33 cellular contexts compared by ENCODE assay signal in genomic region chrX:53688300-53688699, GRCh38.
"Had no signal": no experiment of that assay in that cellular context is flagged by ENCODE, and none has a peak within 500 bp of the region (broad histone marks: within the 10 kb centered on the region; RNA-seq: fewer than 3 reads in every experiment).

No MANE protein-coding gene starts in this region.

- H3K27me3 Mint-ChIP-seq: activated CD4-positive, alpha-beta T cell treated with anti-CD3 and anti-CD28 coated beads, Interleukin-2, amount 10 ng/mL, durations not matched to agents 7 days and 5 days; activated CD8-positive, alpha-beta T cell treated with anti-CD3 and anti-CD28 coated beads for 36 hours; activated naive CD8-positive, alpha-beta T cell; central memory CD8-positive, alpha-beta T cell had no signal

- H3K9me3 Mint-ChIP-seq: activated CD8-positive, alpha-beta T cell treated with anti-CD3 and anti-CD28 coated beads for 36 hours; activated T-cell treated with anti-CD3 and anti-CD28 coated beads, Interleukin-2, amount 50 U/mL, for 24 hours; activated T-cell treated with anti-CD3 and anti-CD28 coated beads, Interleukin-2, amount 50 U/mL, for 72 hours; central memory CD8-positive, alpha-beta T cell; dendritic cell treated with granulocyte-macrophage colony-stimulating factor and Interleukin-4, amounts not matched to agents 40 ng/mL and 50 ng/mL, for 4 days; WTC11 had no signal

- H3K36me3 Mint-ChIP-seq: WTC11 had no signal

- H3K4me3 ChIP-seq: coronary artery, dorsolateral prefrontal cortex, esophagus muscularis mucosa, gastroesophageal sphincter had no signal

- H3K27me3 ChIP-seq: brain microvascular endothelial cell, esophagus muscularis mucosa, gastroesophageal sphincter had no signal

- H3K4me1 Mint-ChIP-seq: endodermal cell, WTC11 had no signal

- H3K27ac Mint-ChIP-seq: activated CD4-positive, alpha-beta T cell treated with anti-CD3 and anti-CD28 coated beads, Interleukin-2, amount 10 ng/mL, durations not matched to agents 7 days and 5 days; activated CD8-positive, alpha-beta T cell treated with anti-CD3 and anti-CD28 coated beads for 36 hours; activated naive CD8-positive, alpha-beta T cell; activated T-cell treated with anti-CD3 and anti-CD28 coated beads, Interleukin-2, amount 50 U/mL, for 24 hours; dendritic cell treated with granulocyte-macrophage colony-stimulating factor and Interleukin-4, amounts not matched to agents 40 ng/mL and 50 ng/mL, for 4 days; endodermal cell; WTC11 had no signal

- ATAC-seq: activated CD8-positive, alpha-beta T cell treated with anti-CD3 and anti-CD28 coated beads for 36 hours; activated T-cell treated with anti-CD3 and anti-CD28 coated beads, Interleukin-2, amount 50 U/mL, for 72 hours; gastroesophageal sphincter; WTC11 had no signal

- FAIRE-seq: bronchial epithelial cell, TTC549 had no signal

- H3K9me3 ChIP-seq: gastroesophageal sphincter had no signal

- DNase-seq: activated CD4-positive, alpha-beta T cell treated with anti-CD3 and anti-CD28 coated beads for 1 hour; activated CD4-positive, alpha-beta T cell treated with anti-CD3 and anti-CD28 coated beads for 4 hours; activated CD4-positive, alpha-beta T cell treated with anti-CD3 and anti-CD28 coated beads, Interleukin-2, amount 10 ng/mL, durations not matched to agents 7 days and 5 days; activated CD4-positive, alpha-beta T cell treated with anti-CD3 and anti-CD28 coated beads, Interleukin-2, amount 50 U/mL, for 48 hours; activated CD8-positive, alpha-beta memory T cell treated with anti-CD3 and anti-CD28 coated beads for 24 hours; activated CD8-positive, alpha-beta memory T cell treated with anti-CD3 and anti-CD28 coated beads, Interleukin-2, amount 50 U/mL, for 48 hours; activated CD8-positive, alpha-beta T cell treated with anti-CD3 and anti-CD28 coated beads for 36 hours; activated effector memory CD4-positive, alpha-beta T cell treated with Interleukin-2 at 50 U/mL for 16 hours; activated gamma-delta T cell treated with Interleukin-2 at 50 U/mL for 16 hours; activated naive CD4-positive, alpha-beta T cell treated with anti-CD3 and anti-CD28 coated beads, Interleukin-2, amount 50 U/mL, for 16 hours; activated naive CD4-positive, alpha-beta T cell treated with Interleukin-2 at 50 U/mL for 16 hours; activated T-cell treated with anti-CD3 and anti-CD28 coated beads for 4 hours; activated T-cell treated with anti-CD3 and anti-CD28 coated beads, Interleukin-2, amount 50 U/mL, for 24 hours; activated T-cell treated with anti-CD3 and anti-CD28 coated beads, Interleukin-2, amount 50 U/mL, for 72 hours; amniotic stem cell; anterior cingulate cortex; brain microvascular endothelial cell; dorsolateral prefrontal cortex; effector memory CD4-positive, alpha-beta T cell; endodermal cell; erythroblast; foreskin melanocyte; T-helper 2 cell had no signal

- H3K4me3 Mint-ChIP-seq: activated CD4-positive, alpha-beta T cell treated with anti-CD3 and anti-CD28 coated beads, Interleukin-2, amount 10 ng/mL, durations not matched to agents 7 days and 5 days; activated CD8-positive, alpha-beta T cell treated with anti-CD3 and anti-CD28 coated beads for 36 hours; activated naive CD8-positive, alpha-beta T cell; activated T-cell treated with anti-CD3 and anti-CD28 coated beads, Interleukin-2, amount 50 U/mL, for 24 hours; central memory CD8-positive, alpha-beta T cell; dendritic cell treated with granulocyte-macrophage colony-stimulating factor and Interleukin-4, amounts not matched to agents 40 ng/mL and 50 ng/mL, for 4 days; endodermal cell had no signal

- H3K36me3 ChIP-seq: brain microvascular endothelial cell, esophagus muscularis mucosa, gastroesophageal sphincter had no signal

- H3K27ac ChIP-seq: brain microvascular endothelial cell, coronary artery, dorsolateral prefrontal cortex, esophagus muscularis mucosa, gastroesophageal sphincter, VCaP had no signal
